In the genomic region with DNA sequence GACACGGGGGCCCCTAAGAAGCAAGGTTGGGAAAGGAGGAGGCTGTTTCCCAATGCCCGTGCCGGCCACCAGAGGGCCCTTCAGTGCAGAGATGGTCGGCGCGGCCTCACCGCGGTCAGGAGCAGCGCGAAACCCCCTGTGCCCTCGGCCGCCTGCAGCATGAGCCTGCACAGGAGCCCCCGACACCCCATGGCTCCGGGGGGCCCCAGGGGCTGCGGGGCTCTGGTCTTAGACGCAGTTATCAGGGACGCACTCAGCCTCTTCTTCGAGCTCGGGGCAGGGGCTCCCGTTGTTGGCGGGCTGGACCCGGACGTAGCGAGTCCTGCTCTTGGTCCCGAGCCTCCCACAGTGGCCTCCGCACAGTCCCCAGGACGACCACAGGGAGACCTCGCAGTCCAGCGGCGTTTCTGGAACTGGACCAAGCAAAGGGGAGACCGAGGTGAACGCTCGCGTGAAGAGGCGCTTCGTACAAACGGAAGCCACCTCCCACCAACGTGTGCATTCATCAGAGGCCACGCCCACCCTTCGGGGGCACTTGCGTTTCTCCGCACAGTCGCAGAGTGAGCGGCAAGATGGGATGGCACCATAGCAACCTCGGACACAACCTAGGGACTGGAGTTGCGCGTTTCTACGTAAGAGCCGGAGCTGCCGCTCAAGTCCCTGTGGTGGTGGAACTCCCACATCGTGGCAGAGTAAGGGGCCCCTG, we compare ENCODE assay signal across 8 cellular contexts. TPM values are rescaled to one million over a fixed set of nuclear protein-coding genes. Genes with fewer than 3 reads are reported as not detected.
A peak's percentile ranks its signal among the peaks of the same experiment; 100 is the strongest.
DNase-seq lines count a peak whose midpoint lies in the region; ATAC-seq and TF ChIP-seq lines count a peak whose summit lies in the region.

No MANE protein-coding gene starts in this region.

- H3K9me3 ChIP-seq in adipocyte (ENCODE audit: control insufficient read depth, low read length) (no peaks in the 10 kb centered on the region), right cardiac atrium (ENCODE audit: control insufficient read depth, low read length) (no peaks in the 10 kb centered on the region), vagina (no peaks in the 10 kb centered on the region)

- H3K9ac ChIP-seq in adipocyte (ENCODE audit: low read length): peak overlapping the region; percentile 66

- H3K36me3 ChIP-seq in adipocyte (ENCODE audit: control insufficient read depth, insufficient read depth, low read length, severe bottlenecking): peaks cover 16% of the 10 kb centered on the region
- peaks cover 0 to 10% of the 10 kb centered on the region in 2 donors for H3K36me3 ChIP-seq in vagina

- 5% methylated on average over 51 of the region's 51 CpGs for WGBS in right cardiac atrium

- H3K4me3 ChIP-seq in adipocyte (ENCODE audit: low read length) (peak overlapping the region; percentile 71), right cardiac atrium (ENCODE audit: low read length) (peak overlapping the region; percentile 27), vagina (peak overlapping the region; percentile 47 to 55)

- ATAC-seq in HG02588 (IDR thresholded peaks at IDR 0.05; ENCODE audit: unreplicated experiment) (peak; percentile 82), right cardiac atrium (peak; percentile 84 to 87)

- no peaks in the 10 kb centered on the region for H3K27me3 ChIP-seq in adipocyte (replicated peaks; ENCODE audit: control insufficient read depth, insufficient read depth, low read length)
- H3K27me3 ChIP-seq in right cardiac atrium (ENCODE audit: control insufficient read depth, insufficient read depth): no peaks in the 10 kb centered on the region
- H3K27me3 ChIP-seq in vagina: no peaks in the 10 kb centered on the region

- peak; percentile 79 to 90 (median 89) for TF ChIP-seq CTCF in vagina (IDR thresholded peaks at IDR 0.05)

- DNase-seq in NCI-H1105 (lab: John Stamatoyannopoulos, UW): peak; percentile 79
- DNase-seq in SW 1271 (lab: John Stamatoyannopoulos, UW): peak; percentile 46 to 71
- DNase-seq in adipocyte (ENCODE audit: low read depth): peak; percentile 92
- DNase-seq in right cardiac atrium: peak; percentile 82 to 93 (median 92)
- DNase-seq in putamen (ENCODE audit: low spot score): peak; percentile 60
- peak in 1 of 2 donors; percentile 90 for DNase-seq in vagina (ENCODE audit: extremely low spot score in 2 of 2)

- intact Hi-C loops in right cardiac atrium (cut with DNase I): loop anchor here (5.0 to 10.0 kb wide), 6 partner anchors 65 to 177 kb away; partner anchors contain the start of genes CTBP1 (in 3 of the 4) and UVSSA (in 1 of the 4)
- intact Hi-C loops in vagina (cut with DNase I): loop anchor here (5.0 kb wide), 2 partner anchors 80 to 105 kb away; partner anchors contain the start of gene CTBP1

- TF ChIP-seq POLR2A in GM10847 (IDR thresholded peaks at IDR 0.05; ENCODE audit: extremely low read depth, insufficient read length) (peak; percentile 39), vagina (IDR thresholded peaks at IDR 0.05) (no peak)

- H3K27ac ChIP-seq in right cardiac atrium (ENCODE audit: low read length) (no peak overlapping the region), vagina (peak overlapping the region; percentile 82)

- H3K4me1 ChIP-seq in adipocyte (ENCODE audit: control insufficient read depth, insufficient read depth, low read length) (peaks cover 13% of the 10 kb centered on the region), right cardiac atrium (ENCODE audit: control insufficient read depth, insufficient read depth, low read length) (no peaks in the 10 kb centered on the region), vagina (peaks cover 53% of the 10 kb centered on the region)

RNA-seq across cellular contexts. Expression of gene SPON2, which starts 5.0 kb away (rescaled TPM):
- total RNA-seq in right cardiac atrium: 10 to 100 TPM; 12.2 to 27.4 (median 14.2) TPM
- 9.6 TPM for polyA plus RNA-seq in right cardiac atrium
- total RNA-seq in vagina: 72.2 TPM

RNA-seq across cellular contexts. Expression of gene RNF212, which starts 54.0 kb away (rescaled TPM):
- total RNA-seq in right cardiac atrium (1 to 10 TPM in 3 of 4 donors, under 1 TPM in 1; 0.59 to 2.4 (median 1.5) TPM), vagina (7.9 TPM)
- polyA plus RNA-seq in right cardiac atrium: 1.6 TPM
